Comparison of ENCODE assay signal across 8 cellular contexts in the genomic region with DNA sequence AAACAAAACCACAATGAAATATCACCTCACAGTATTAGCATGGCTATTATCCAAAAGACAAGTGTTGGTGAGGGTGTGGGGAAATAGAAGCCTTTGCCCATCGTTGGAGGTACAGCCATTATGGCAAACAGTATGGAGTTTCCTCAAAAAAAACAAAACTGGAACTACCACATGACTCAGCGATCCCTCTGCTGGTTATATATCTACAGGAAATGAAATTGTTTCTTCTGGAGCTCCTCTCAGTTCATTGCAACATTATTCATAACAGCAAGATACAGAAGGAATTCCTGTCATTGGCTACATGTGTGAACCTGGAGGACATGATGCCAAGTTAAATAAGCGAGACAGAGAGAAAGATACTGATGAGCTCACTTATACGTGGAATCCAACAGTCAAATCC. TPM values are rescaled to one million over a fixed set of nuclear protein-coding genes. Genes with fewer than 3 reads are reported as not detected.
DNase-seq lines count a peak whose midpoint lies in the region; ATAC-seq and TF ChIP-seq lines count a peak whose summit lies in the region.

No MANE protein-coding gene starts in this region.

- peaks cover 14% of the 10 kb centered on the region for H3K27me3 Mint-ChIP-seq in activated naive CD4-positive, alpha-beta T cell treated with anti-CD3 and anti-CD28 coated beads, Interleukin-2, amount 10 ng/mL, durations not matched to agents 7 days and 5 days
- H3K27me3 Mint-ChIP-seq in endodermal cell (ENCODE audit: insufficient read depth) = peaks cover 8% of the 10 kb centered on the region
- H3K27me3 Mint-ChIP-seq in T-helper 17 cell = peaks cover 2% of the 10 kb centered on the region

- H3K4me1 ChIP-seq in OCI-LY7 (ENCODE audit: insufficient read depth, low read length, poor library complexity, severe bottlenecking) (peaks cover 30% of the 10 kb centered on the region), endodermal cell (ENCODE audit: control insufficient read depth, insufficient read depth, low read length) (no peaks in the 10 kb centered on the region), thoracic aorta (ENCODE audit: control insufficient read depth in 1 of 2, low read depth in 2 of 2) (peaks cover 14 to 19% of the 10 kb centered on the region in 2 donors)

- peaks cover 15% of the 10 kb centered on the region for H3K36me3 Mint-ChIP-seq in activated naive CD4-positive, alpha-beta T cell treated with anti-CD3 and anti-CD28 coated beads, Interleukin-2, amount 10 ng/mL, durations not matched to agents 7 days and 5 days
- H3K36me3 Mint-ChIP-seq in endodermal cell (ENCODE audit: low read depth) (peaks cover 12% of the 10 kb centered on the region), T-helper 17 cell (ENCODE audit: low read depth) (peaks cover 3% of the 10 kb centered on the region)

- peaks cover 22% of the 10 kb centered on the region for H3K79me2 ChIP-seq in OCI-LY7 (ENCODE audit: insufficient read depth, low read depth, low read length)

- H3K9ac ChIP-seq in endodermal cell (ENCODE audit: extremely low read depth, low read length, poor library complexity, severe bottlenecking) = no peak overlapping the region

- peaks cover 23% of the 10 kb centered on the region for H3K4me1 Mint-ChIP-seq in activated naive CD4-positive, alpha-beta T cell treated with anti-CD3 and anti-CD28 coated beads, Interleukin-2, amount 10 ng/mL, durations not matched to agents 7 days and 5 days
- peaks cover 12% of the 10 kb centered on the region for H3K4me1 Mint-ChIP-seq in endodermal cell
- peaks cover 19% of the 10 kb centered on the region for H3K4me1 Mint-ChIP-seq in T-helper 17 cell

- WGBS in endodermal cell (ENCODE audit: insufficient coverage in 1 of 2, insufficient read length in 1 of 2), 2 experiments = 83 to 90% methylated on average over 3 to 4 of the region's 4 CpGs
- 17 to 21% methylated on average over 4 of the region's 4 CpGs for WGBS in lower leg skin, 2 donors

- H3K9me3 ChIP-seq in OCI-LY7 (ENCODE audit: low read length) (peaks cover 7% of the 10 kb centered on the region; the same call in 1 of the 2 replicates), endodermal cell (ENCODE audit: control insufficient read depth, low read length) (no peaks in the 10 kb centered on the region), thoracic aorta (no peaks in the 10 kb centered on the region), T-helper 17 cell (ENCODE audit: control insufficient read depth, low read length, poor library complexity, severe bottlenecking) (no peaks in the 10 kb centered on the region)

- CTCF ChIA-PET in activated naive CD4-positive, alpha-beta T cell treated with anti-CD3 and anti-CD28 coated beads, Interleukin-2, amount 10 ng/mL, durations not matched to agents 7 days and 5 days (lab: Charles Lee) = interaction anchor here (0.6 kb wide), 1 partner anchor 259 kb away, joined by 3 read pairs; no protein-coding TSS in a partner anchor
- CTCF ChIA-PET in OCI-LY7 (lab: Charles Lee; ENCODE audit: unreplicated experiment) = no interaction called here

- H3K27ac Mint-ChIP-seq in activated naive CD4-positive, alpha-beta T cell treated with anti-CD3 and anti-CD28 coated beads, Interleukin-2, amount 10 ng/mL, durations not matched to agents 7 days and 5 days = peak overlapping the region; percentile 59
- H3K27ac Mint-ChIP-seq in endodermal cell (no peak overlapping the region), T-helper 17 cell (no peak overlapping the region)

- no peak for DNase-seq in activated naive CD4-positive, alpha-beta T cell treated with anti-CD3 and anti-CD28 coated beads, Interleukin-2, amount 10 ng/mL, durations not matched to agents 7 days and 5 days
- DNase-seq in activated naive CD4-positive, alpha-beta T cell treated with anti-CD3 and anti-CD28 coated beads, Interleukin-2, amount 50 U/mL, for 16 hours = no peak
- peak; percentile 34 for DNase-seq in OCI-LY7 (ENCODE audit: low spot score)
- DNase-seq in endodermal cell = no peak
- DNase-seq in thoracic aorta (ENCODE audit: low spot score) = no peak
- DNase-seq in lower leg skin (ENCODE audit: low spot score in 2 of 2) = no peak
- no peak for DNase-seq in UCSD-AML1 (lab: John Stamatoyannopoulos, UW; ENCODE audit: unreplicated experiment)
- no peak for DNase-seq in T-helper 17 cell

- H3K36me3 ChIP-seq in OCI-LY7 (ENCODE audit: insufficient read depth, low read length) (peaks cover 20% of the 10 kb centered on the region), endodermal cell (ENCODE audit: control insufficient read depth, insufficient read depth, low read length) (peaks cover 3% of the 10 kb centered on the region), thoracic aorta (no peaks in the 10 kb centered on the region)

- intact Hi-C loops in OCI-LY7 (cut with micrococcal nuclease; ENCODE audit: unreplicated experiment) = loop anchor here (5.0 kb wide), 1 partner anchor 164 kb away; no protein-coding TSS in a partner anchor
- intact Hi-C loops in lower leg skin (cut with DNase I; ENCODE audit: low total_unique reads) = no loop called here

- no peaks in the 10 kb centered on the region for H3K9me2 ChIP-seq in OCI-LY7 (ENCODE audit: insufficient read depth, low read length)

- no peaks in the 10 kb centered on the region for H3K9me3 Mint-ChIP-seq in activated naive CD4-positive, alpha-beta T cell treated with anti-CD3 and anti-CD28 coated beads, Interleukin-2, amount 10 ng/mL, durations not matched to agents 7 days and 5 days
- no peaks in the 10 kb centered on the region for H3K9me3 Mint-ChIP-seq in endodermal cell

- TF ChIP-seq POLR2A in lower leg skin (IDR thresholded peaks at IDR 0.05) = no peak

- peak overlapping the region; percentile 42; the same call in 1 of the 2 replicates for H3K4me2 ChIP-seq in OCI-LY7 (ENCODE audit: low read length)

- POLR2A ChIA-PET in OCI-LY7 (lab: Charles Lee) = no interaction called here

- peak overlapping the region; percentile 68; the same call in 1 of the 2 replicates for H2AFZ ChIP-seq in OCI-LY7 (ENCODE audit: low read length)

- H3K4me3 Mint-ChIP-seq in activated naive CD4-positive, alpha-beta T cell treated with anti-CD3 and anti-CD28 coated beads, Interleukin-2, amount 10 ng/mL, durations not matched to agents 7 days and 5 days = peak overlapping the region; percentile 28
- H3K4me3 Mint-ChIP-seq in endodermal cell = no peak overlapping the region
- no peak overlapping the region for H3K4me3 Mint-ChIP-seq in T-helper 17 cell

- no peak for ATAC-seq in thoracic aorta (ENCODE audit: insufficient number of reproducible peaks, low FRiP score, low read depth)
- ATAC-seq in T-helper 17 cell = no peak

- peaks cover 6% of the 10 kb centered on the region for H3K27me3 ChIP-seq in endodermal cell (ENCODE audit: control insufficient read depth, insufficient read depth, low read length, poor library complexity, severe bottlenecking)
- no peaks in the 10 kb centered on the region for H3K27me3 ChIP-seq in thoracic aorta (replicated peaks; ENCODE audit: insufficient read depth)

- H3K27ac ChIP-seq in OCI-LY7 (ENCODE audit: low read depth, low read length, poor library complexity, severe bottlenecking) (no peak overlapping the region), endodermal cell (ENCODE audit: low read depth, low read length) (no peak overlapping the region), thoracic aorta (peak overlapping the region in 1 of 2 donors; percentile 20)

- peak; percentile 56 for TF ChIP-seq CTCF in OCI-LY7 (conservative IDR thresholded peaks at IDR 0.05; ENCODE audit: low read length)
- TF ChIP-seq CTCF in endodermal cell (conservative IDR thresholded peaks at IDR 0.05) = peak; percentile 36
- no peak for TF ChIP-seq CTCF in thoracic aorta (IDR thresholded peaks at IDR 0.05)
- no peak for TF ChIP-seq CTCF in lower leg skin (IDR thresholded peaks at IDR 0.05)

- no TSS peak for BruUV-seq in OCI-LY7 (replicated peaks; lab: Mats Ljungman, UMichigan)

- H3K4me3 ChIP-seq in OCI-LY7 (ENCODE audit: low read depth, low read length, poor library complexity, severe bottlenecking) (no peak overlapping the region), endodermal cell (ENCODE audit: low read length) (no peak overlapping the region), thoracic aorta (peak overlapping the region; percentile 35), lower leg skin (ENCODE audit: low read depth, poor library complexity, severe bottlenecking) (no peak overlapping the region)

- peaks cover 18% of the 10 kb centered on the region for H4K20me1 ChIP-seq in OCI-LY7 (ENCODE audit: insufficient read depth, low read length)

RNA-seq across cellular contexts. Expression of a gene that starts 2.4 kb away (rescaled TPM):
- 51.5 and 60.4 TPM in 2 replicates for total RNA-seq in OCI-LY7 (2014; rRNA removed; shearing (Covaris generic))
- total RNA-seq in OCI-LY7 (2022) = 60.0 and 66.1 TPM in 2 replicates
- 10 to 100 TPM; 53.4 to 55.9 TPM for total RNA-seq in endodermal cell
- 31.4 TPM for polyA plus RNA-seq in endodermal cell (2013, experiment 1 of 2)
- 33.3 TPM for polyA plus RNA-seq in endodermal cell (2013, experiment 2 of 2)
- 10 to 100 TPM; 55.0 to 93.6 TPM for total RNA-seq in thoracic aorta
- total RNA-seq in lower leg skin = 10 to 100 TPM; 55.5 to 76.1 (median 60.4) TPM
- total RNA-seq in T-helper 17 cell = 10 to 100 TPM; 48.0 to 51.7 TPM

Comparison
In these comparisons a context has a peak if more than half of its experiments do, and no peak if none do; other contexts are left out.
1. CTCF ChIP-seq: peak in OCI-LY7 (single experiment) and endodermal cell (single experiment); none in thoracic aorta (single experiment) and lower leg skin (0 of 3).